1 cellular context compared by ENCODE assay signal in genomic region chr1:108704501-108704900, GRCh38.
TF ChIP-seq lines count a peak whose summit lies in the region.

No MANE protein-coding gene starts in this region.

TF ChIP-seq in HCT116, 20 proteins besides CTCF, POLR2A, EP300 and RAD21 (continued from another document):
- no peak for TF ChIP-seq JUND (IDR thresholded peaks at IDR 0.05)
